Comparison of ENCODE assay signal across 7 cellular contexts in the genomic region with DNA sequence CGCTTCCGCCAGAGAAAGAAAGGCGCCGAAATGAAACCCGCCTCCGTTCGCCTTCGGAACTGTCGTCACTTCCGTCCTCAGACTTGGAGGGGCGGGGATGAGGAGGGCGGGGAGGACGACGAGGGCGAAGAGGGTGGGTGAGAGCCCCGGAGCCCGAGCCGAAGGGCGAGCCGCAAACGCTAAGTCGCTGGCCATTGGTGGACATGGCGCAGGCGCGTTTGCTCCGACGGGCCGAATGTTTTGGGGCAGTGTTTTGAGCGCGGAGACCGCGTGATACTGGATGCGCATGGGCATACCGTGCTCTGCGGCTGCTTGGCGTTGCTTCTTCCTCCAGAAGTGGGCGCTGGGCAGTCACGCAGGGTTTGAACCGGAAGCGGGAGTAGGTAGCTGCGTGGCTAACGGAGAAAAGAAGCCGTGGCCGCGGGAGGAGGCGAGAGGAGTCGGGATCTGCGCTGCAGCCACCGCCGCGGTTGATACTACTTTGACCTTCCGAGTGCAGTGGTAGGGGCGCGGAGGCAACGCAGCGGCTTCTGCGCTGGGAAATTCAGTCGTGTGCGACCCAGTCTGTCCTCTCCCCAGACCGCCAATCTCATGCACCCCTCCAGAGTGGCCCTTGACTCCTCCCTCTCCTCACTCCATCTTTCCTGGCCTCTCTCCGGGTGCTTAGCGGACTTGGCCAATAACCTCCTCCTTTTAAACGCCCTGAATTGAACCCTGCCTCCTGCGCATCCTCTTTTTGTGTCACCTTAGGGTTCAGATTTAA. TPM values are rescaled to one million over a fixed set of nuclear protein-coding genes. Genes with fewer than 3 reads are reported as not detected.
A peak's percentile ranks its signal among the peaks of the same experiment; 100 is the strongest.
DNase-seq lines count a peak whose midpoint lies in the region; ATAC-seq and TF ChIP-seq lines count a peak whose summit lies in the region.

A gene with protein sequence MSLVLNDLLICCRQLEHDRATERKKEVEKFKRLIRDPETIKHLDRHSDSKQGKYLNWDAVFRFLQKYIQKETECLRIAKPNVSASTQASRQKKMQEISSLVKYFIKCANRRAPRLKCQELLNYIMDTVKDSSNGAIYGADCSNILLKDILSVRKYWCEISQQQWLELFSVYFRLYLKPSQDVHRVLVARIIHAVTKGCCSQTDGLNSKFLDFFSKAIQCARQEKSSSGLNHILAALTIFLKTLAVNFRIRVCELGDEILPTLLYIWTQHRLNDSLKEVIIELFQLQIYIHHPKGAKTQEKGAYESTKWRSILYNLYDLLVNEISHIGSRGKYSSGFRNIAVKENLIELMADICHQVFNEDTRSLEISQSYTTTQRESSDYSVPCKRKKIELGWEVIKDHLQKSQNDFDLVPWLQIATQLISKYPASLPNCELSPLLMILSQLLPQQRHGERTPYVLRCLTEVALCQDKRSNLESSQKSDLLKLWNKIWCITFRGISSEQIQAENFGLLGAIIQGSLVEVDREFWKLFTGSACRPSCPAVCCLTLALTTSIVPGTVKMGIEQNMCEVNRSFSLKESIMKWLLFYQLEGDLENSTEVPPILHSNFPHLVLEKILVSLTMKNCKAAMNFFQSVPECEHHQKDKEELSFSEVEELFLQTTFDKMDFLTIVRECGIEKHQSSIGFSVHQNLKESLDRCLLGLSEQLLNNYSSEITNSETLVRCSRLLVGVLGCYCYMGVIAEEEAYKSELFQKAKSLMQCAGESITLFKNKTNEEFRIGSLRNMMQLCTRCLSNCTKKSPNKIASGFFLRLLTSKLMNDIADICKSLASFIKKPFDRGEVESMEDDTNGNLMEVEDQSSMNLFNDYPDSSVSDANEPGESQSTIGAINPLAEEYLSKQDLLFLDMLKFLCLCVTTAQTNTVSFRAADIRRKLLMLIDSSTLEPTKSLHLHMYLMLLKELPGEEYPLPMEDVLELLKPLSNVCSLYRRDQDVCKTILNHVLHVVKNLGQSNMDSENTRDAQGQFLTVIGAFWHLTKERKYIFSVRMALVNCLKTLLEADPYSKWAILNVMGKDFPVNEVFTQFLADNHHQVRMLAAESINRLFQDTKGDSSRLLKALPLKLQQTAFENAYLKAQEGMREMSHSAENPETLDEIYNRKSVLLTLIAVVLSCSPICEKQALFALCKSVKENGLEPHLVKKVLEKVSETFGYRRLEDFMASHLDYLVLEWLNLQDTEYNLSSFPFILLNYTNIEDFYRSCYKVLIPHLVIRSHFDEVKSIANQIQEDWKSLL (N-terminal part only) (plus strand): TSS at position 382 of the 763 bp plus-strand sequence. CDS start 4,558 bp downstream, outside the sequence.

- H3K9me3 Mint-ChIP-seq in T-helper 2 cell treated with Interferon-gamma antibody and Interleukin-4, amounts not matched to agents 5 μg/mL and 100 μg/mL, for 36 hours, result no peaks in the 10 kb centered on the region

- H2AFZ ChIP-seq in hepatocyte, result peak within 1 kb of the TSS; percentile 87

- H3K27ac ChIP-seq in hepatocyte, result peak within 1 kb of the TSS; percentile 90

- H3K4me1 Mint-ChIP-seq in T-helper 2 cell treated with Interferon-gamma antibody and Interleukin-4, amounts not matched to agents 5 μg/mL and 100 μg/mL, for 36 hours (ENCODE audit: low read depth), result peaks cover 48% of the 10 kb centered on the region

- DNase-seq in NCI-H187 treated with DMSO at 0.1 percent for 48 hours (lab: John Stamatoyannopoulos, UW) (peak; percentile 94), astrocyte of the cerebellum (ENCODE audit: low read depth) (peak; percentile 98), hepatocyte (ENCODE audit: low spot score) (peak; percentile 100), retina (peak; percentile 98)
- DNase-seq in T-helper 2 cell treated with Interferon-gamma antibody and Interleukin-4, amounts not matched to agents 5 μg/mL and 100 μg/mL, for 36 hours (ENCODE audit: low spot score), result peak; percentile 99

- in situ Hi-C loops in astrocyte of the cerebellum (cut with HindIII; ENCODE audit: low sequenced_read_pairs), result loop anchor here (5.0 kb wide), 1 partner anchor 36 kb away; no protein-coding TSS in a partner anchor

- no peaks in the 10 kb centered on the region for H3K27me3 ChIP-seq in hepatocyte

- H3K4me3 Mint-ChIP-seq in T-helper 2 cell treated with Interferon-gamma antibody and Interleukin-4, amounts not matched to agents 5 μg/mL and 100 μg/mL, for 36 hours, result no peak within 1 kb of the TSS

- peaks cover 13% of the 10 kb centered on the region for H3K4me1 ChIP-seq in hepatocyte (ENCODE audit: insufficient read depth)

- H3K36me3 Mint-ChIP-seq in T-helper 2 cell treated with Interferon-gamma antibody and Interleukin-4, amounts not matched to agents 5 μg/mL and 100 μg/mL, for 36 hours (ENCODE audit: low read depth), result peaks cover 41% of the 10 kb centered on the region

- no peaks in the 10 kb centered on the region for H3K9me2 ChIP-seq in hepatocyte (replicated peaks; ENCODE audit: insufficient read depth)

- H3K4me3 ChIP-seq in astrocyte of the cerebellum (ENCODE audit: low read depth, low read length), result peak within 1 kb of the TSS; percentile 84
- H3K4me3 ChIP-seq in hepatocyte, result peak within 1 kb of the TSS; percentile 65

- no peaks in the 10 kb centered on the region for H3K36me3 ChIP-seq in hepatocyte (replicated peaks; ENCODE audit: insufficient read depth, low read depth)

- H3K9me3 ChIP-seq in hepatocyte (ENCODE audit: low read depth), result no peaks in the 10 kb centered on the region

- ATAC-seq in GM18502 (IDR thresholded peaks at IDR 0.05; ENCODE audit: poor library complexity, unreplicated experiment) (peak; percentile 78), HG02970 (IDR thresholded peaks at IDR 0.05; ENCODE audit: low FRiP score, unreplicated experiment) (peak; percentile 91)

- WGBS in hepatocyte (ENCODE audit: low lambda C conversion rate, missing lambda C conversion rate), result under 1% methylated on average over 58 of the region's 64 CpGs

- TF ChIP-seq CTCF in astrocyte of the cerebellum (IDR thresholded peaks at IDR 0.05; ENCODE audit: low read depth, low read length, missing control alignments) (peak; percentile 84), hepatocyte (IDR thresholded peaks at IDR 0.05; ENCODE audit: poor library complexity) (peak; percentile 92)

- no peaks in the 10 kb centered on the region for H3K27me3 Mint-ChIP-seq in T-helper 2 cell treated with Interferon-gamma antibody and Interleukin-4, amounts not matched to agents 5 μg/mL and 100 μg/mL, for 36 hours (ENCODE audit: low read depth)

- no peaks in the 10 kb centered on the region for H4K20me1 ChIP-seq in hepatocyte (ENCODE audit: insufficient read depth, poor library complexity, severe bottlenecking)

- peaks cover 80% of the 10 kb centered on the region for H3K79me2 ChIP-seq in hepatocyte

- H3K27ac Mint-ChIP-seq in T-helper 2 cell treated with Interferon-gamma antibody and Interleukin-4, amounts not matched to agents 5 μg/mL and 100 μg/mL, for 36 hours, result no peak within 1 kb of the TSS

- H3K4me2 ChIP-seq in hepatocyte, result peak within 1 kb of the TSS; percentile 86

RNA-seq across cellular contexts. Expression of the gene that starts here (rescaled TPM):
- total RNA-seq in hepatocyte, result 43.0 and 47.3 TPM in 2 replicates
- 7.5 and 7.6 TPM in 2 replicates for polyA plus RNA-seq in hepatocyte

Comparison
In these comparisons a context has a peak if more than half of its experiments do, and no peak if none do; other contexts are left out.
1. Peak in every context shown above with its lines: DNase-seq, ATAC-seq, H3K4me3 ChIP-seq and H3K27ac ChIP-seq.